8 cellular contexts compared by ENCODE assay signal in the genomic region with DNA sequence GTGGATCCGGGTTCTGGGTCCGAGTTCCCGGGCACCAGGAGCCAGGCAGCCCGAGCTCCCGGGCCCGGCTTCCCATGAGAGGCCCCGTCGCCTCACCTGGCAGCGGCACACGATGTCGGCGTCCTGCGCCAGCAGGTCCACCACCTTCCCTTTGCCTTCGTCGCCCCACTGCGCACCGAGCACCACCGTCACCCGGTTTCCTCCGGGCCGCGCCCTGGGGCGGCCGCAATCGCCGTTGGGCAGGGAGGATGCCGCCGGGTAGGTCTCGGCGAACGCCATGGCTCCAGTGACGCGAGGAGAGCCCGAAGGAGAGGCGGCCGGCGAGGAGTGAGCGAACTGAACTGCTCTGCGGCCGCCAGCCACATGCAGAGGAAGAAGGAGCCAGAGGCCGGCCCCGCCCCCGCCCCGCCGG. TPM values are rescaled to one million over a fixed set of nuclear protein-coding genes. Genes with fewer than 3 reads are reported as not detected.
DNase-seq lines count a peak whose midpoint lies in the region; ATAC-seq and TF ChIP-seq lines count a peak whose summit lies in the region.

Gene ADSS2 (minus strand): TSS at position 371 of the 412 bp plus-strand sequence. CDS start 92 bp downstream, at position 279.

- H2AFZ ChIP-seq in PC-9, result peak within 1 kb of the TSS; percentile 93
- peak within 1 kb of the TSS; percentile 87 for H2AFZ ChIP-seq in osteoblast (ENCODE audit: low read length)

- no peaks in the 10 kb centered on the region for H3K9me3 ChIP-seq in PC-9 (ENCODE audit: insufficient read depth, low read depth)
- H3K9me3 ChIP-seq in osteoblast (ENCODE audit: low read depth, low read length), result no peaks in the 10 kb centered on the region

- H3K36me3 ChIP-seq in PC-9 (ENCODE audit: low read depth) (peaks cover 19% of the 10 kb centered on the region; the same call in 1 of the 2 replicates), osteoblast (ENCODE audit: insufficient read depth, low read length) (peaks cover 9% of the 10 kb centered on the region)

- H3K27me3 ChIP-seq in PC-9 (ENCODE audit: insufficient read depth, low read depth) (no peaks in the 10 kb centered on the region), osteoblast (ENCODE audit: insufficient read depth, low read length) (no peaks in the 10 kb centered on the region)

- H3F3A ChIP-seq in PC-9 (ENCODE audit: insufficient read depth, low read depth), result peaks cover 8% of the 10 kb centered on the region; the same call in 1 of the 2 replicates

- TF ChIP-seq CTCF in PC-9 (conservative IDR thresholded peaks at IDR 0.05), result no peak
- TF ChIP-seq CTCF in epithelial cell of esophagus (IDR thresholded peaks at IDR 0.05; ENCODE audit: insufficient read depth, low read depth, low read length, missing control alignments), result no peak
- TF ChIP-seq CTCF in osteoblast (IDR thresholded peaks at IDR 0.05; ENCODE audit: extremely low read depth, low read depth, low read length), result no peak

- H3K4me2 ChIP-seq in PC-9, result peak within 1 kb of the TSS; percentile 93
- H3K4me2 ChIP-seq in osteoblast (ENCODE audit: insufficient read depth, low read length), result peak within 1 kb of the TSS; percentile 86

- H3K27ac ChIP-seq in PC-9 (peak within 1 kb of the TSS; percentile 77), osteoblast (ENCODE audit: low read depth, low read length) (peak within 1 kb of the TSS; percentile 89)

- H3K4me3 ChIP-seq in PC-9 (peak within 1 kb of the TSS; percentile 85), epithelial cell of esophagus (ENCODE audit: low read length) (peak within 1 kb of the TSS; percentile 90), osteoblast (ENCODE audit: insufficient read depth, low read length) (peak within 1 kb of the TSS; percentile 94)

- DNase-seq in PC-9, result no peak
- DNase-seq in epithelial cell of esophagus (ENCODE audit: low read depth), result no peak
- no peak for DNase-seq in osteoblast (ENCODE audit: insufficient read length, low spot score, missing footprints)
- no peak for DNase-seq in left lobe of liver (ENCODE audit: low spot score)
- DNase-seq in stimulated activated CD4-positive, alpha-beta T cell treated with anti-CD3 and anti-CD28 coated beads, Interleukin-15, amount 100 ng/mL, for 24 hours, result no peak
- no peak for DNase-seq in DMS153 treated with DMSO at 0.1 percent for 48 hours (lab: John Stamatoyannopoulos, UW; ENCODE audit: unreplicated experiment)
- no peak for DNase-seq in effector CD4-positive, alpha-beta T cell

- ATAC-seq in left lobe of liver, result no peak

- POLR2A ChIA-PET in PC-9 (lab: Charles Lee; ENCODE audit: unreplicated experiment), result no interaction called here

- H3K79me2 ChIP-seq in PC-9 (ENCODE audit: low read depth), result peaks cover 49% of the 10 kb centered on the region
- peaks cover 48% of the 10 kb centered on the region for H3K79me2 ChIP-seq in osteoblast (ENCODE audit: insufficient read depth, low read length)

- H3K9me2 ChIP-seq in PC-9 (ENCODE audit: insufficient read depth), result no peaks in the 10 kb centered on the region

- CTCF ChIA-PET in PC-9 (lab: Charles Lee), result no interaction called here

- intact Hi-C loops in PC-9 (cut with micrococcal nuclease; ENCODE audit: unreplicated experiment), result loop anchor here (2.0 to 10.0 kb wide), 7 partner anchors 109 to 1197 kb away; partner anchors contain the start of genes AKT3, CEP170, COX20 and SDCCAG8

- peak; percentile 91 for TF ChIP-seq POLR2A in GM19193 (IDR thresholded peaks at IDR 0.05; ENCODE audit: extremely low read depth, insufficient read depth, insufficient read length)

- BruUV-seq in PC-9 (replicated peaks; lab: Mats Ljungman, UMichigan), result TSS peak; percentile 47

- H3K4me1 ChIP-seq in PC-9 (replicated peaks; ENCODE audit: insufficient read depth) (peaks cover 48% of the 10 kb centered on the region), osteoblast (ENCODE audit: insufficient read depth, low read length) (peaks cover 31% of the 10 kb centered on the region)

- H4K20me1 ChIP-seq in PC-9 (ENCODE audit: insufficient read depth) (no peaks in the 10 kb centered on the region), osteoblast (ENCODE audit: insufficient read depth, low read length) (no peaks in the 10 kb centered on the region)

RNA-seq across cellular contexts. Expression of gene ADSS2, which starts in this region (rescaled TPM):
- total RNA-seq in PC-9 (2021) (63.1 and 76.7 TPM in 2 replicates), osteoblast (52.8 and 56.6 TPM in 2 replicates), left lobe of liver (9.3 TPM)
